Comparison of ENCODE assay signal across 11 cellular contexts in genomic region chr1:84988588-84988987, GRCh38. TPM values are rescaled to one million over a fixed set of nuclear protein-coding genes. Genes with fewer than 3 reads are reported as not detected.
A peak's percentile ranks its signal among the peaks of the same experiment; 100 is the strongest.
DNase-seq lines count a peak whose midpoint lies in the region; ATAC-seq and TF ChIP-seq lines count a peak whose summit lies in the region.
"Had no signal": no experiment of that assay in that cellular context is flagged by ENCODE, and none has a peak within 500 bp of the region (broad histone marks: within the 10 kb centered on the region; RNA-seq: fewer than 3 reads in every experiment).

No MANE protein-coding gene starts in this region.

- H3K27ac Mint-ChIP-seq in dendritic cell treated with granulocyte-macrophage colony-stimulating factor and Interleukin-4, amounts not matched to agents 40 ng/mL and 50 ng/mL, for 4 days: peak overlapping the region; percentile 38

- H3K27me3 Mint-ChIP-seq in dendritic cell treated with granulocyte-macrophage colony-stimulating factor and Interleukin-4, amounts not matched to agents 40 ng/mL and 50 ng/mL, for 4 days: no peaks in the 10 kb centered on the region

- DNase-seq in gastrocnemius medialis: no peak
- DNase-seq in AML-193 (lab: John Stamatoyannopoulos, UW): no peak
- DNase-seq in substantia nigra (lab: John Stamatoyannopoulos, UW): no peak
- DNase-seq in stimulated activated CD4-positive, alpha-beta T cell treated with anti-CD3 and anti-CD28 coated beads, Interleukin-2, amount 100 ng/mL, for 48 hours: no peak
- DNase-seq: foreskin melanocyte, NCI-H1417, SW 1271 had no signal

- ATAC-seq in GM18867 (IDR thresholded peaks at IDR 0.05; ENCODE audit: unreplicated experiment): peak; percentile 53
- ATAC-seq in GM21528 (IDR thresholded peaks at IDR 0.05; ENCODE audit: low FRiP score, unreplicated experiment): peak; percentile 65
- ATAC-seq in HG03354 (IDR thresholded peaks at IDR 0.05; ENCODE audit: poor library complexity, severe bottlenecking, unreplicated experiment): peak; percentile 51
- no peak for ATAC-seq in gastrocnemius medialis

- in situ Hi-C loops in gastrocnemius medialis (cut with MboI; ENCODE audit: low sequenced_read_pairs in 4 of 4): no loop called here

- peaks cover 25% of the 10 kb centered on the region for H3K4me1 Mint-ChIP-seq in dendritic cell treated with granulocyte-macrophage colony-stimulating factor and Interleukin-4, amounts not matched to agents 40 ng/mL and 50 ng/mL, for 4 days (ENCODE audit: low read depth)

- H3K36me3 ChIP-seq in gastrocnemius medialis: no peaks in the 10 kb centered on the region

- H3K27ac ChIP-seq in gastrocnemius medialis: no peak overlapping the region
- no peak overlapping the region for H3K27ac ChIP-seq in substantia nigra (ENCODE audit: low read depth, low read length, poor library complexity, severe bottlenecking)

- H3K4me3 ChIP-seq in gastrocnemius medialis: no peak overlapping the region

- H3K9me3 Mint-ChIP-seq in dendritic cell treated with granulocyte-macrophage colony-stimulating factor and Interleukin-4, amounts not matched to agents 40 ng/mL and 50 ng/mL, for 4 days: no peaks in the 10 kb centered on the region

- no peaks in the 10 kb centered on the region for H3K9me3 ChIP-seq in gastrocnemius medialis

- intact Hi-C loops in dendritic cell treated with granulocyte-macrophage colony-stimulating factor and Interleukin-4, amounts not matched to agents 40 ng/mL and 50 ng/mL, for 4 days (cut with micrococcal nuclease): no loop called here
- intact Hi-C loops in gastrocnemius medialis (cut with DNase I; ENCODE audit: low total_unique reads): no loop called here

- no peak overlapping the region for H3K4me3 Mint-ChIP-seq in dendritic cell treated with granulocyte-macrophage colony-stimulating factor and Interleukin-4, amounts not matched to agents 40 ng/mL and 50 ng/mL, for 4 days

- no peak for TF ChIP-seq CTCF in gastrocnemius medialis (IDR thresholded peaks at IDR 0.05 in 4 of 5, conservative IDR thresholded peaks at IDR 0.05 in 1 of 5)

- no peaks in the 10 kb centered on the region for H3K27me3 ChIP-seq in gastrocnemius medialis

- H3K36me3 Mint-ChIP-seq in dendritic cell treated with granulocyte-macrophage colony-stimulating factor and Interleukin-4, amounts not matched to agents 40 ng/mL and 50 ng/mL, for 4 days (ENCODE audit: low read depth): no peaks in the 10 kb centered on the region

- no peaks in the 10 kb centered on the region for H3K4me1 ChIP-seq in gastrocnemius medialis

- TF ChIP-seq POLR2A in gastrocnemius medialis (IDR thresholded peaks at IDR 0.05): no peak

RNA-seq across cellular contexts. Expression of gene MCOLN2, which starts 8.3 kb away (rescaled TPM):
- 1 to 10 TPM in 1 of 4 donors, under 1 TPM in 1, not detected in 2; 0.22 to 3.0 TPM for total RNA-seq in gastrocnemius medialis

RNA-seq across cellular contexts. Expression of gene MCOLN3, which starts 59.7 kb away (rescaled TPM):
- total RNA-seq in gastrocnemius medialis: under 1 TPM; 0.19 to 0.61 (median 0.33) TPM

Comparison
In these comparisons a context has a peak if more than half of its experiments do, and no peak if none do; other contexts are left out.
1. ATAC-seq: peak in GM18867 (single experiment), GM21528 (single experiment) and HG03354 (single experiment); none in gastrocnemius medialis (0 of 2).